ENCODE assay signal across 8 cellular contexts in genomic region chr6:26195376-26195923, GRCh38.
DNase-seq lines count a peak whose midpoint lies in the region; FAIRE-seq and TF ChIP-seq lines count a peak whose summit lies in the region.

No MANE protein-coding gene starts in this region.

- no peak for TF ChIP-seq CTCF in AG09319 (IDR thresholded peaks at IDR 0.05; ENCODE audit: low read depth, low read length)
- TF ChIP-seq CTCF in astrocyte of the spinal cord (IDR thresholded peaks at IDR 0.05; ENCODE audit: low read depth, low read length), result no peak

- DNase-seq in AG09319 (ENCODE audit: extremely low read depth, low read depth) (peak; percentile 87), GM19239 (ENCODE audit: insufficient read length, low spot score) (no peak), M059J (ENCODE audit: low read depth) (peak; percentile 97), T-helper 9 cell (peak; percentile 73), astrocyte of the spinal cord (ENCODE audit: low read depth, low spot score) (peak; percentile 96), hepatic stellate cell (ENCODE audit: low spot score) (peak; percentile 88), pulmonary artery endothelial cell (ENCODE audit: low read depth, low spot score) (peak; percentile 86), DMS79 treated with DMSO at 0.1 percent for 48 hours (lab: John Stamatoyannopoulos, UW) (no peak)

- FAIRE-seq in GM19239 (lab: Jason Lieb, UNC), result peak; percentile 86

- in situ Hi-C loops in astrocyte of the spinal cord (cut with HindIII; ENCODE audit: low sequenced_read_pairs), result no loop called here

- peak overlapping the region; percentile 66 for H3K4me3 ChIP-seq in astrocyte of the spinal cord (ENCODE audit: low read depth, low read length)

Comparison
In these comparisons a context has a peak if more than half of its experiments do, and no peak if none do; other contexts are left out.
1. DNase-seq: peak in AG09319 (single experiment), M059J (single experiment), T-helper 9 cell (single experiment), astrocyte of the spinal cord (single experiment), hepatic stellate cell (single experiment) and pulmonary artery endothelial cell (single experiment); none in GM19239 (single experiment) and DMS79 treated with DMSO at 0.1 percent for 48 hours (single experiment).